Comparison of ENCODE assay signal across 22 cellular contexts in the genomic region with DNA sequence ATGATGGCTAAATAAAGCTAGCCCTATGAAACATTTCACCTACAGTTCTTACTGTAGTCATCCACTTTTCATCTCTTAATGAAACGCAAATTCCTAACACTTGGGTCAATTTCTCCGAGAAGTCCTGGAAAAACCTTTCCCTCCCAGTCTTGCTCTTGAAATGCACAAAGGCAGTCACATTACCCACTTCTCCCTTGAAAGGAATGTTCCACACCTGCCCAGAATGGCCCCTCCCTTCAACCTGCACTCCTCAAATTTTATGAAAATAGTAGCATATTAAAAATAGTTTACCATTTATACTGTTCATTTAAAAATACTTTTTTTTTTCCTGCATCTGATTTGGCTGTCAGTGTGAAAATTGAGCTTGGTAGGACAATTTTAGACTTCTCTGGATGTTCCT.
DNase-seq lines count a peak whose midpoint lies in the region; ATAC-seq and TF ChIP-seq lines count a peak whose summit lies in the region.
"Had no signal": no experiment of that assay in that cellular context is flagged by ENCODE, and none has a peak within 500 bp of the region (broad histone marks: within the 10 kb centered on the region; RNA-seq: fewer than 3 reads in every experiment).

No MANE protein-coding gene starts in this region.

- ATAC-seq in RWPE2 (ENCODE audit: low read depth) (no peak), left lung (peak; percentile 90), lung (ENCODE audit: insufficient read depth, low FRiP score) (peak; percentile 58), HG03460 (IDR thresholded peaks at IDR 0.05; ENCODE audit: unreplicated experiment) (no peak)
- ATAC-seq: A549, GM12878, GM23338, HCT116 had no signal

- TF ChIP-seq CTCF in RWPE2 (IDR thresholded peaks at IDR 0.05; ENCODE audit: poor library complexity, severe bottlenecking), result no peak
- no peak for TF ChIP-seq CTCF in left lung (IDR thresholded peaks at IDR 0.05)
- no peak for TF ChIP-seq CTCF in lung (IDR thresholded peaks at IDR 0.05; ENCODE audit: control extremely low read depth, extremely low read depth)

- H3K27me3 ChIP-seq in RWPE2 (ENCODE audit: insufficient read depth, poor library complexity, severe bottlenecking) (no peaks in the 10 kb centered on the region), left lung (no peaks in the 10 kb centered on the region), lung (ENCODE audit: control insufficient read depth, insufficient read depth) (no peaks in the 10 kb centered on the region)
- H3K27me3 ChIP-seq: BE2C; BLaER1 treated with 17β-estradiol and CSF1 and Interleukin-3, amounts not matched to agents 10 nM and 100 nM had no signal

- WGBS in lung, 2 donors, result 74 to 84% methylated on average over 2 of the region's 2 CpGs

- DNase-seq in RWPE2 (ENCODE audit: low spot score) (no peak), left lung (no peak), lung (ENCODE audit: low spot score) (no peak), SW 1271 (lab: John Stamatoyannopoulos, UW) (no peak), NCI-H446 treated with DMSO at 0.1 percent for 48 hours (lab: John Stamatoyannopoulos, UW) (no peak)
- DNase-seq in NK-92 treated with Interleukin-12 subunit alpha and Interleukin-12 subunit beta, amount 100 ng/mL, for 24 hours (lab: John Stamatoyannopoulos, UW), result no peak
- DNase-seq: 8988T; ACHN; AML-193; CD4-positive, alpha-beta T cell; CD8-positive, alpha-beta memory T cell; DMS 273 treated with DMSO at 0.1 percent for 48 hours; DMS79; GDM1; H9 had no signal

- H3K4me3 ChIP-seq in RWPE2 (ENCODE audit: severe bottlenecking) (no peak overlapping the region), left lung (no peak overlapping the region), lung (no peak overlapping the region)
- H3K4me3 ChIP-seq: A549; BLaER1 treated with 17β-estradiol and CSF1 and Interleukin-3, amounts not matched to agents 10 nM and 100 nM; GM12878; GM23338 had no signal

- H3K36me3 ChIP-seq in RWPE2 (ENCODE audit: low read depth) (no peaks in the 10 kb centered on the region), left lung (no peaks in the 10 kb centered on the region), lung (ENCODE audit: control insufficient read depth in 2 of 2, insufficient read depth in 2 of 2, low read length in 2 of 2) (no peaks in the 10 kb centered on the region)
- H3K36me3 ChIP-seq: BE2C; BLaER1 treated with 17β-estradiol and CSF1 and Interleukin-3, amounts not matched to agents 10 nM and 100 nM had no signal

- H3K27ac ChIP-seq in RWPE2 (ENCODE audit: poor library complexity, severe bottlenecking) (peak overlapping the region; percentile 21), left lung (peak overlapping the region in 1 of 2 donors; percentile 44), lung (ENCODE audit: low read depth in 1 of 2, low read length in 1 of 2) (no peak overlapping the region)
- H3K27ac ChIP-seq: A549; BLaER1 treated with 17β-estradiol and CSF1 and Interleukin-3, amounts not matched to agents 10 nM and 100 nM had no signal

- H3K9me3 ChIP-seq in RWPE2 (ENCODE audit: severe bottlenecking) (no peaks in the 10 kb centered on the region), left lung (no peaks in the 10 kb centered on the region), lung (ENCODE audit: control insufficient read depth in 2 of 2, insufficient read depth in 1 of 2, low read length in 1 of 2) (no peaks in the 10 kb centered on the region)
- H3K9me3 ChIP-seq: A549; BE2C; BLaER1 treated with 17β-estradiol and CSF1 and Interleukin-3, amounts not matched to agents 10 nM and 100 nM had no signal

- no peaks in the 10 kb centered on the region for H3K4me1 ChIP-seq in RWPE2 (ENCODE audit: insufficient read depth, poor library complexity, severe bottlenecking)
- no peaks in the 10 kb centered on the region for H3K4me1 ChIP-seq in left lung
- no peaks in the 10 kb centered on the region for H3K4me1 ChIP-seq in lung (ENCODE audit: control insufficient read depth in 2 of 2, insufficient read depth in 2 of 2, low read length in 2 of 2)
- H3K4me1 ChIP-seq: A549; BE2C; BLaER1 treated with 17β-estradiol and CSF1 and Interleukin-3, amounts not matched to agents 10 nM and 100 nM had no signal

- intact Hi-C loops in left lung (cut with DNase I), result no loop called here

Comparison
In these comparisons a context has a peak if more than half of its experiments do, and no peak if none do; other contexts are left out.
1. ATAC-seq: peak in left lung (single experiment) and lung (single experiment); none in RWPE2 (single experiment) and HG03460 (single experiment).